ENCODE assay signal across 15 cellular contexts in the genomic region with DNA sequence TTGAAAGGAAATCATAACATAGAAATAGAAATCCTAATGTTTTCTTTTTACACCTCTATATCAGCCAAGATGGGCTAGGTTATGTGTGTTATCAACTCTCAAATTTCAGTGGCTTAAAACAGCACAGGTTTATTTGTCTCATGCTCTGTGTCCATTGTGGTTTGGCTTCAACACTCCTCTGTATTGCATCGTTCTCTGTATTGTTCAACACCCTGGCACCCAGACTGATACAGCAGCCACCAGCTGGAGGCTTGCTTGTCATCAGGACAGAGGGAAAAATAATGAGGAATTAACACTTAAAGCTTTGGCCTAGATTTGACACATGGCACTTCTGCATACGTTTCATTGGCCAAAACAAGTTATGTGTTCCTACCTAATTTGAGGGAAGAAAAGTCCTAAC.
A peak's percentile ranks its signal among the peaks of the same experiment; 100 is the strongest.
DNase-seq lines count a peak whose midpoint lies in the region; ATAC-seq and TF ChIP-seq lines count a peak whose summit lies in the region.
"Had no signal": no experiment of that assay in that cellular context is flagged by ENCODE, and none has a peak within 500 bp of the region (broad histone marks: within the 10 kb centered on the region; RNA-seq: fewer than 3 reads in every experiment).

No MANE protein-coding gene starts in this region.

- H3K27ac ChIP-seq in PC-9 (0 out of 2 replicates have a peak overlapping the region, but pooled peaks have one; percentile 39), coronary artery (no peak overlapping the region)
- H3K27ac ChIP-seq: cardiac muscle cell, heart right ventricle, parathyroid adenoma, stomach had no signal

- peaks cover 10% of the 10 kb centered on the region for H3K4me1 ChIP-seq in PC-9 (replicated peaks; ENCODE audit: insufficient read depth)
- H3K4me1 ChIP-seq: parathyroid adenoma, stomach had no signal

- no peaks in the 10 kb centered on the region for H4K20me1 ChIP-seq in PC-9 (ENCODE audit: insufficient read depth)

- TF ChIP-seq CTCF in PC-9 (conservative IDR thresholded peaks at IDR 0.05) (no peak), fibroblast of villous mesenchyme (IDR thresholded peaks at IDR 0.05; ENCODE audit: insufficient read depth, low read depth, low read length) (no peak), coronary artery (IDR thresholded peaks at IDR 0.05) (no peak)

- CTCF ChIA-PET in PC-9 (lab: Charles Lee) = no interaction called here

- H3K27me3 ChIP-seq in PC-9 (ENCODE audit: insufficient read depth, low read depth) = no peaks in the 10 kb centered on the region
- H3K27me3 ChIP-seq: cardiac muscle cell, heart right ventricle, stomach had no signal

- no TSS peak for BruUV-seq in PC-9 (replicated peaks; lab: Mats Ljungman, UMichigan)

- no peak overlapping the region for H3K4me2 ChIP-seq in PC-9

- intact Hi-C loops in PC-9 (cut with micrococcal nuclease; ENCODE audit: unreplicated experiment) = no loop called here

- no peak for ATAC-seq in HG03097 (IDR thresholded peaks at IDR 0.05; ENCODE audit: low FRiP score, unreplicated experiment)
- no peak for ATAC-seq in GM21390 (IDR thresholded peaks at IDR 0.05; ENCODE audit: unreplicated experiment)
- ATAC-seq: activated CD4-positive, alpha-beta T cell treated with anti-CD3 and anti-CD28 coated beads for 36 hours had no signal

- DNase-seq in CD1c-positive myeloid dendritic cell (ENCODE audit: extremely low spot score) = peak; percentile 3
- DNase-seq in H4 (ENCODE audit: low spot score) = peak; percentile 7
- DNase-seq in PC-9 = no peak
- DNase-seq in fibroblast of villous mesenchyme (ENCODE audit: low read depth) = peak; percentile 11
- no peak for DNase-seq in foreskin melanocyte
- no peak for DNase-seq in coronary artery (ENCODE audit: low spot score)
- DNase-seq: activated CD4-positive, alpha-beta T cell treated with anti-CD3 and anti-CD28 coated beads for 36 hours; activated naive CD4-positive, alpha-beta T cell treated with anti-CD3 and anti-CD28 coated beads, Interleukin-2, amount 50 U/mL, for 16 hours; heart right ventricle; NCI-H1105 treated with DMSO at 0.1 percent for 48 hours; stomach had no signal

- H3K4me3 ChIP-seq in PC-9 (no peak overlapping the region), fibroblast of villous mesenchyme (ENCODE audit: low read depth, low read length) (no peak overlapping the region), coronary artery (no peak overlapping the region)
- H3K4me3 ChIP-seq: cardiac muscle cell, heart right ventricle, stomach had no signal

- POLR2A ChIA-PET in PC-9 (lab: Charles Lee; ENCODE audit: unreplicated experiment) = interaction anchor here (0.6 kb wide), 1 partner anchor 127 kb away, joined by 3 read pairs; no protein-coding TSS in a partner anchor

- H2AFZ ChIP-seq in PC-9 = no peak overlapping the region
- H2AFZ ChIP-seq: parathyroid adenoma had no signal

- no peaks in the 10 kb centered on the region for H3K9me2 ChIP-seq in PC-9 (ENCODE audit: insufficient read depth)

- no peaks in the 10 kb centered on the region for H3K9me3 ChIP-seq in PC-9 (ENCODE audit: insufficient read depth, low read depth)
- H3K9me3 ChIP-seq: heart right ventricle, stomach had no signal

- H3K79me2 ChIP-seq in PC-9 (ENCODE audit: low read depth) = no peaks in the 10 kb centered on the region
- H3K79me2 ChIP-seq: parathyroid adenoma had no signal

- no peaks in the 10 kb centered on the region; the same call in 1 of the 2 replicates for H3F3A ChIP-seq in PC-9 (ENCODE audit: insufficient read depth, low read depth)

- no peaks in the 10 kb centered on the region for H3K36me3 ChIP-seq in PC-9 (ENCODE audit: low read depth)
- H3K36me3 ChIP-seq: cardiac muscle cell, heart right ventricle had no signal

Comparison
In these comparisons a context has a peak if more than half of its experiments do, and no peak if none do; other contexts are left out.
1. DNase-seq: peak in CD1c-positive myeloid dendritic cell (single experiment), H4 (single experiment) and fibroblast of villous mesenchyme (single experiment); none in PC-9 (0 of 2), foreskin melanocyte (single experiment) and coronary artery (single experiment).